Comparison of ENCODE assay signal across 10 cellular contexts in the genomic region with DNA sequence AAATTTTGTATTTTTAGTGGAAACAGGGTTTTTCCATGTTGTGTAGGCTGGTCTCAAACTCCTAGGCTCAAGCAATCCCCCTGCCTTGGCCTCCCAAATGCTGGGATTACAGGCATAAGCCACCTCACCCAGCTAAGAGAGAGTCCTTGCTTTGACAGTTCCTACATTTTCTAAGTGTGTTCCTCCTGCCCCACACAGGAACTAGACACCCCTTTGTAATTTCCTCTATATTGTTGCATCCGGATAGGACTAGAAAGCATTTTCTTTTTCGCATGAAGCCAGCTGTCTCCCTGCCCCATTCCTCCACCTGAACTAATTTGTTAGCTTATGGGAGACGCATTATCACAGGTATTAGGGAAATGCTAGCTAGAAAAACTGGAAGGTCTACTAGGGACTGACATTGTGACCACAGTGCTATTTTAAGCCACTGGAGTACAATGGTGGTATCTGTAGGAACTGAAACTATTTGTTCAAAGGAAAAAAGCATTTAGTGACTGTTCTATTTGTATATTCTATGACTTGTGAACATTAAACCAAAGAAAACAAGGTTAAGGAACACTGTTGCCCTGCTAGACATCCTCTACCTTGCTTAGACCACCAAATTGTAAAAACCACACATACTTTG.
DNase-seq lines count a peak whose midpoint lies in the region; ATAC-seq and TF ChIP-seq lines count a peak whose summit lies in the region.
"Had no signal": no experiment of that assay in that cellular context is flagged by ENCODE, and none has a peak within 500 bp of the region (broad histone marks: within the 10 kb centered on the region; RNA-seq: fewer than 3 reads in every experiment).

No MANE protein-coding gene starts in this region.

- no peak overlapping the region for H3K4me3 Mint-ChIP-seq in activated T-helper 1 cell treated with anti-CD3 and anti-CD28 coated beads, Interleukin-12 subunit alpha, Interleukin-12 subunit beta, Interleukin-2, Interleukin-4 antibody, amounts not matched to agents 30 ng/mL and 10 ng/mL and 1 ng/mL, durations not matched to agents 14 hours and 24 hours and 36 hours
- H3K4me3 Mint-ChIP-seq: activated naive CD8-positive, alpha-beta T cell had no signal

- no peaks in the 10 kb centered on the region for H3K36me3 ChIP-seq in psoas muscle (ENCODE audit: insufficient read depth in 1 of 2, low read depth in 1 of 2)

- ATAC-seq in GM19438 (IDR thresholded peaks at IDR 0.05; ENCODE audit: low read depth, unreplicated experiment) = peak; percentile 70
- peak; percentile 65 for ATAC-seq in HG03097 (IDR thresholded peaks at IDR 0.05; ENCODE audit: low FRiP score, unreplicated experiment)
- no peak for ATAC-seq in psoas muscle
- ATAC-seq in activated naive CD4-positive, alpha-beta T cell treated with anti-CD3 and anti-CD28 coated beads, Interleukin-2, amount 50 U/mL, for 72 hours = no peak

- H3K9me3 Mint-ChIP-seq in activated naive CD4-positive, alpha-beta T cell treated with anti-CD3 and anti-CD28 coated beads, Interleukin-2, amount 50 U/mL, for 72 hours = no peaks in the 10 kb centered on the region
- H3K9me3 Mint-ChIP-seq in activated T-helper 1 cell treated with anti-CD3 and anti-CD28 coated beads, Interleukin-12 subunit alpha, Interleukin-12 subunit beta, Interleukin-2, Interleukin-4 antibody, amounts not matched to agents 30 ng/mL and 10 ng/mL and 1 ng/mL, durations not matched to agents 14 hours and 24 hours and 36 hours = no peaks in the 10 kb centered on the region

- 64 to 77% (median 68%) methylated on average over 3 of the region's 3 CpGs for WGBS in psoas muscle, 3 donors

- in situ Hi-C loops in SK-MEL-5 (cut with HindIII; ENCODE audit: low pct_unique_long_range_greater_than_20kb, low sequenced_read_pairs) = no loop called here

- peaks cover 9% of the 10 kb centered on the region for H3K4me1 Mint-ChIP-seq in activated T-helper 1 cell treated with anti-CD3 and anti-CD28 coated beads, Interleukin-12 subunit alpha, Interleukin-12 subunit beta, Interleukin-2, Interleukin-4 antibody, amounts not matched to agents 30 ng/mL and 10 ng/mL and 1 ng/mL, durations not matched to agents 14 hours and 24 hours and 36 hours (ENCODE audit: low read depth)

- H3K27ac Mint-ChIP-seq in activated naive CD4-positive, alpha-beta T cell treated with anti-CD3 and anti-CD28 coated beads, Interleukin-2, amount 50 U/mL, for 72 hours = no peak overlapping the region
- H3K27ac Mint-ChIP-seq in activated T-helper 1 cell treated with anti-CD3 and anti-CD28 coated beads, Interleukin-12 subunit alpha, Interleukin-12 subunit beta, Interleukin-2, Interleukin-4 antibody, amounts not matched to agents 30 ng/mL and 10 ng/mL and 1 ng/mL, durations not matched to agents 14 hours and 24 hours and 36 hours = no peak overlapping the region
- H3K27ac Mint-ChIP-seq: activated naive CD8-positive, alpha-beta T cell had no signal

- H3K27ac ChIP-seq in psoas muscle = peak overlapping the region; percentile 27

- H3K27me3 ChIP-seq in psoas muscle (ENCODE audit: insufficient read depth in 3 of 3, low read length in 2 of 3) = no peaks in the 10 kb centered on the region

- intact Hi-C loops in psoas muscle (cut with DNase I) = loop anchor here in 1 of 2 donors (5.0 kb wide), 1 partner anchor 498 kb away; no protein-coding TSS in a partner anchor
- intact Hi-C loops in activated T-helper 1 cell treated with anti-CD3 and anti-CD28 coated beads, Interleukin-12 subunit alpha, Interleukin-12 subunit beta, Interleukin-2, Interleukin-4 antibody, amounts not matched to agents 30 ng/mL and 10 ng/mL and 1 ng/mL, durations not matched to agents 14 hours and 24 hours and 36 hours (cut with micrococcal nuclease) = no loop called here

- H3K27me3 Mint-ChIP-seq in activated T-helper 1 cell treated with anti-CD3 and anti-CD28 coated beads, Interleukin-12 subunit alpha, Interleukin-12 subunit beta, Interleukin-2, Interleukin-4 antibody, amounts not matched to agents 30 ng/mL and 10 ng/mL and 1 ng/mL, durations not matched to agents 14 hours and 24 hours and 36 hours (ENCODE audit: insufficient read depth) = no peaks in the 10 kb centered on the region
- H3K27me3 Mint-ChIP-seq: activated naive CD8-positive, alpha-beta T cell had no signal

- TF ChIP-seq CTCF in psoas muscle (IDR thresholded peaks at IDR 0.05) = no peak

- H3K9me3 ChIP-seq in psoas muscle = no peaks in the 10 kb centered on the region

- DNase-seq in SK-MEL-5 (ENCODE audit: low read depth, low spot score) = peak; percentile 13
- DNase-seq in psoas muscle = no peak
- no peak for DNase-seq in effector CD4-positive, alpha-beta T cell
- no peak for DNase-seq in NK-92 treated with Interleukin-12 subunit alpha and Interleukin-12 subunit beta, amount 100 ng/mL, for 24 hours (lab: John Stamatoyannopoulos, UW)
- DNase-seq in activated naive CD4-positive, alpha-beta T cell treated with anti-CD3 and anti-CD28 coated beads, Interleukin-2, amount 50 U/mL, for 72 hours (ENCODE audit: low spot score in 2 of 2) = no peak
- no peak for DNase-seq in activated T-helper 1 cell treated with anti-CD3 and anti-CD28 coated beads, Interleukin-12 subunit alpha, Interleukin-12 subunit beta, Interleukin-2, Interleukin-4 antibody, amounts not matched to agents 30 ng/mL and 10 ng/mL and 1 ng/mL, durations not matched to agents 14 hours and 24 hours and 36 hours (ENCODE audit: low spot score)

- H3K4me3 ChIP-seq in psoas muscle = no peak overlapping the region
- H3K4me3 ChIP-seq: K562 had no signal

- peaks cover 5% of the 10 kb centered on the region for H3K4me1 ChIP-seq in psoas muscle

- no peaks in the 10 kb centered on the region for H3K36me3 Mint-ChIP-seq in activated naive CD4-positive, alpha-beta T cell treated with anti-CD3 and anti-CD28 coated beads, Interleukin-2, amount 50 U/mL, for 72 hours
- no peaks in the 10 kb centered on the region for H3K36me3 Mint-ChIP-seq in activated T-helper 1 cell treated with anti-CD3 and anti-CD28 coated beads, Interleukin-12 subunit alpha, Interleukin-12 subunit beta, Interleukin-2, Interleukin-4 antibody, amounts not matched to agents 30 ng/mL and 10 ng/mL and 1 ng/mL, durations not matched to agents 14 hours and 24 hours and 36 hours (ENCODE audit: low read depth)

Comparison
In these comparisons a context has a peak if more than half of its experiments do, and no peak if none do; other contexts are left out.
1. ATAC-seq: peak in GM19438 (single experiment) and HG03097 (single experiment); none in psoas muscle (0 of 4) and activated naive CD4-positive, alpha-beta T cell treated with anti-CD3 and anti-CD28 coated beads, Interleukin-2, amount 50 U/mL, for 72 hours (0 of 2).